Comparison of ENCODE assay signal across 17 cellular contexts in the genomic region with DNA sequence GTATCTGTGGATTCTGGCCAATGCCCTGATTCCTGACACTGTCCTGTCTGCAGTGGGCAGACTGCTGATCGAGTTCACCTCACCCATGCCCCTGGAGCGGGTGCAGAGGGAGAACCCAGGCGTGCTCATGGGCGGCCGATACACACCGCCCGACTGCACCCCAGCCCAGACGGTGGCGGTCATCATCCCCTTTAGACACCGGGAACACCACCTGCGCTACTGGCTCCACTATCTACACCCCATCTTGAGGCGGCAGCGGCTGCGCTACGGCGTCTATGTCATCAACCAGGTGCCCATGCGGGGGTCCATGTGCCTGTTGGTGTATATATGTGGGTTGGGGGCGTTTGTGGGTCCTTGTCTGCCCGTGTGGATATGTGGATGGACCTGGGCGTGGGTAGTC. TPM values are rescaled to one million over a fixed set of nuclear protein-coding genes. Genes with fewer than 3 reads are reported as not detected.
DNase-seq lines count a peak whose midpoint lies in the region; ATAC-seq, FAIRE-seq and TF ChIP-seq lines count a peak whose summit lies in the region.
"Had no signal": no experiment of that assay in that cellular context is flagged by ENCODE, and none has a peak within 500 bp of the region (broad histone marks: within the 10 kb centered on the region; RNA-seq: fewer than 3 reads in every experiment).

No MANE protein-coding gene starts in this region.

- peaks cover 39% of the 10 kb centered on the region for H3K79me2 ChIP-seq in HepG2 (ENCODE audit: insufficient read depth, low read length)

- POLR2A ChIA-PET in HepG2 (lab: Yijun Ruan, JAX): no interaction called here

- H3K4me2 ChIP-seq in HepG2 (ENCODE audit: low read depth, low read length): 0 out of 2 replicates have a peak overlapping the region, but pooled peaks have one; percentile 12

- no peaks in the 10 kb centered on the region for H4K20me1 ChIP-seq in HepG2 (ENCODE audit: insufficient read depth, low read length)

- no peak overlapping the region; a peak in 1 of 6 replicates for H3K4me3 ChIP-seq in HepG2 (replicated peaks in 1 of 3; ENCODE audit: insufficient read depth in 1 of 3, low read depth in 2 of 3, low read length in 3 of 3)
- H3K4me3 ChIP-seq in right lobe of liver: no peak overlapping the region
- H3K4me3 ChIP-seq in brain microvascular endothelial cell (ENCODE audit: low read depth, low read length): no peak overlapping the region

- intact Hi-C loops in HepG2 (cut with micrococcal nuclease; ENCODE audit: unreplicated experiment) (no loop called here), right lobe of liver (cut with DNase I) (no loop called here)

- TF ChIP-seq CTCF in HepG2 (CRISPR knock-in tag; IDR thresholded peaks at IDR 0.05) (no peak), right lobe of liver (IDR thresholded peaks at IDR 0.05) (no peak), brain (conservative IDR thresholded peaks at IDR 0.05) (no peak), nephron progenitor cell (IDR thresholded peaks at IDR 0.05) (no peak), brain microvascular endothelial cell (IDR thresholded peaks at IDR 0.05; ENCODE audit: low read depth, low read length, missing control alignments) (no peak)

- H3K27me3 Mint-ChIP-seq in brain (no peaks in the 10 kb centered on the region), nephron progenitor cell (ENCODE audit: low read depth, poor library complexity) (no peaks in the 10 kb centered on the region), immature natural killer cell (ENCODE audit: low read depth in 3 of 3) (peaks cover 2 to 6% (median 5%) of the 10 kb centered on the region in 3 donors)

- no TSS peak for BruUV-seq in HepG2 (replicated peaks; lab: Mats Ljungman, UMichigan)

- H3K36me3 ChIP-seq in HepG2 (replicated peaks in 1 of 2; ENCODE audit: control insufficient read depth in 1 of 2, insufficient read depth in 2 of 2, low read length in 2 of 2): peaks cover 20 to 47% of the 10 kb centered on the region in 2 experiments
- peaks cover 0 to 9% (median 5%) of the 10 kb centered on the region in 4 donors for H3K36me3 ChIP-seq in right lobe of liver
- H3K36me3 ChIP-seq in brain microvascular endothelial cell (replicated peaks): peaks cover 35% of the 10 kb centered on the region

- H3K27ac Mint-ChIP-seq in brain: peak overlapping the region in 3 of 5 experiments; percentile 56 to 65 (median 58)
- H3K27ac Mint-ChIP-seq in nephron progenitor cell: no peak overlapping the region
- H3K27ac Mint-ChIP-seq in immature natural killer cell: no peak overlapping the region
- H3K27ac Mint-ChIP-seq: IgD-negative memory B cell had no signal

- FAIRE-seq in HepG2 (lab: Jason Lieb, UNC): no peak
- FAIRE-seq in urothelium cell line (lab: Jason Lieb, UNC): peak; percentile 81
- FAIRE-seq: GM19239 had no signal

- in situ Hi-C loops in HepG2 (cut with HindIII; ENCODE audit: extremely low pct_ligation_motif_present, low pct_unique_long_range_greater_than_20kb) (no loop called here), brain microvascular endothelial cell (cut with HindIII; ENCODE audit: low pct_ligation_motif_present, low sequenced_read_pairs) (no loop called here)

- WGBS in HepG2 (ENCODE audit: low lambda C conversion rate): 99% methylated on average over 18 of the region's 20 CpGs
- no CpG with 5 or more reads among the region's 20 CpGs for WGBS in right lobe of liver (ENCODE audit: insufficient coverage, low coverage, low lambda C conversion rate, missing lambda C conversion rate)

- no peak for TF ChIP-seq RAD21 in HepG2 (CRISPR knock-in tag; IDR thresholded peaks at IDR 0.05)

- H3K9me3 ChIP-seq in HepG2 (ENCODE audit: low read length) (no peaks in the 10 kb centered on the region), right lobe of liver (no peaks in the 10 kb centered on the region)

- H3K27me3 ChIP-seq in HepG2 (ENCODE audit: control insufficient read depth in 1 of 2, insufficient read depth in 2 of 2, low read length in 2 of 2) (no peaks in the 10 kb centered on the region), right lobe of liver (no peaks in the 10 kb centered on the region), brain microvascular endothelial cell (replicated peaks) (no peaks in the 10 kb centered on the region)

- no peak for TF ChIP-seq POLR2A in HepG2 (IDR thresholded peaks at IDR 0.05; ENCODE audit: insufficient read depth in 1 of 2, low read depth in 2 of 2, low read length in 2 of 2)
- TF ChIP-seq POLR2A in right lobe of liver (IDR thresholded peaks at IDR 0.05): no peak

- CTCF ChIA-PET in HepG2 (lab: Yijun Ruan, JAX; ENCODE audit: low intra/inter-chr PET ratio, low total read pairs): no interaction called here

- no peak overlapping the region for H3K9ac ChIP-seq in HepG2 (ENCODE audit: insufficient read depth, low read depth, low read length)

- H3K27ac ChIP-seq in HepG2 (ENCODE audit: extremely low read length, insufficient read depth, low read length): no peak overlapping the region
- no peak overlapping the region for H3K27ac ChIP-seq in right lobe of liver
- no peak overlapping the region for H3K27ac ChIP-seq in brain microvascular endothelial cell

- no peak for DNase-seq in HepG2 (ENCODE audit: low spot score)
- DNase-seq in right lobe of liver: no peak
- no peak for DNase-seq in nephron progenitor cell
- DNase-seq in urothelium cell line (ENCODE audit: low spot score): no peak
- DNase-seq in immature natural killer cell: no peak
- DNase-seq in NCI-H748 (lab: John Stamatoyannopoulos, UW; ENCODE audit: unreplicated experiment): no peak
- DNase-seq in brain microvascular endothelial cell: no peak
- DNase-seq: COR-L47, MV-4-11, NCI-H1417, NCI-H1930, NCI-H82, PC-3 had no signal

- no peak for TF ChIP-seq EP300 in HepG2 (IDR thresholded peaks at IDR 0.05; ENCODE audit: low read depth in 2 of 2, low read length in 2 of 2)
- no peak for TF ChIP-seq EP300 in HepG2 (CRISPR knock-in tag; IDR thresholded peaks at IDR 0.05; ENCODE audit: borderline replicate concordance)

- peaks cover 73% of the 10 kb centered on the region for H3K4me1 ChIP-seq in HepG2 (ENCODE audit: insufficient read depth, low read length)
- peaks cover 0 to 30% (median 7%) of the 10 kb centered on the region in 4 donors for H3K4me1 ChIP-seq in right lobe of liver

- no peak overlapping the region for H2AFZ ChIP-seq in HepG2 (ENCODE audit: low read length)

- no peak for ATAC-seq in HepG2
- ATAC-seq in right lobe of liver: no peak
- ATAC-seq: PC-3 had no signal

- H3K36me3 Mint-ChIP-seq in brain (peaks cover 31% of the 10 kb centered on the region), nephron progenitor cell (ENCODE audit: low read depth) (peaks cover 35% of the 10 kb centered on the region), immature natural killer cell (peaks cover 8 to 20% (median 10%) of the 10 kb centered on the region in 3 donors)

- H3K4me1 Mint-ChIP-seq in brain: peaks cover 52% of the 10 kb centered on the region
- peaks cover 80% of the 10 kb centered on the region for H3K4me1 Mint-ChIP-seq in nephron progenitor cell
- peaks cover 23 to 33% of the 10 kb centered on the region in 2 donors for H3K4me1 Mint-ChIP-seq in immature natural killer cell

- H3K4me3 Mint-ChIP-seq in brain (peak overlapping the region in 4 of 5 experiments; percentile 36 to 52 (median 49)), nephron progenitor cell (peak overlapping the region; percentile 44), immature natural killer cell (no peak overlapping the region)
- H3K4me3 Mint-ChIP-seq: CD14-positive monocyte had no signal

- H3K9me3 Mint-ChIP-seq in brain (no peaks in the 10 kb centered on the region), nephron progenitor cell (no peaks in the 10 kb centered on the region), immature natural killer cell (no peaks in the 10 kb centered on the region)
- H3K9me3 Mint-ChIP-seq: IgD-negative memory B cell had no signal

RNA-seq across cellular contexts. Expression of a gene that starts 2.6 kb away (rescaled TPM):
- total RNA-seq in HepG2 (2016; rRNA removed; fragmentation: Illumina TruSeq; extraction: Trizol) (56.5 and 78.0 TPM in 2 replicates), right lobe of liver (10 to 100 TPM; 13.4 to 49.5 (median 18.5) TPM)
- total RNA-seq in HepG2 (2016; cell fraction: cytosol; rRNA removed; fragmentation: Illumina TruSeq; extraction: Trizol; ENCODE audit: low read depth): 81.0 and 86.5 TPM in 2 replicates
- total RNA-seq in HepG2 (2016; cell fraction: insoluble cytoplasmic fraction; rRNA removed; fragmentation: Illumina TruSeq; extraction: Trizol): 57.1 and 86.7 TPM in 2 replicates
- 144 and 151 TPM in 2 replicates for total RNA-seq in HepG2 (2016; cell fraction: membrane; rRNA removed; fragmentation: Illumina TruSeq; extraction: Trizol)
- 42.0 and 49.7 TPM in 2 replicates for total RNA-seq in HepG2 (2016; cell fraction: nucleus; rRNA removed; fragmentation: Illumina TruSeq; extraction: Trizol)
- polyA plus RNA-seq in HepG2 (2011; rRNA removed) (41.9 and 57.0 TPM in 2 replicates), brain (ENCODE audit: insufficient read depth, low read depth, low replicate concordance) (91.9 TPM), immature natural killer cell (1 to 10 TPM in 1 of 3 donors, under 1 TPM in 2; 0.48 to 1.6 (median 0.59) TPM)
- 39.2 and 66.4 TPM in 2 replicates for polyA plus RNA-seq in HepG2 (2011; cell fraction: cytosol; rRNA removed)
- 53.0 and 54.3 TPM in 2 replicates for polyA plus RNA-seq in HepG2 (2011; cell fraction: nucleus; rRNA removed)
- polyA plus RNA-seq in HepG2 (2012): 40.1 and 41.5 TPM in 2 replicates
- polyA plus RNA-seq in HepG2 (2016; cell fraction: cytosol; fragmentation: Illumina TruSeq; extraction: Trizol; ENCODE audit: low read depth): 96.5 and 101 TPM in 2 replicates
- polyA plus RNA-seq in HepG2 (2016; cell fraction: insoluble cytoplasmic fraction; fragmentation: Illumina TruSeq; extraction: Trizol; ENCODE audit: low read depth): 67.6 and 73.0 TPM in 2 replicates
- 132 and 145 TPM in 2 replicates for polyA plus RNA-seq in HepG2 (2016; cell fraction: membrane; fragmentation: Illumina TruSeq; extraction: Trizol; ENCODE audit: low read depth)
- 86.0 and 90.4 TPM in 2 replicates for polyA plus RNA-seq in HepG2 (2016; cell fraction: nucleus; fragmentation: Illumina TruSeq; extraction: Trizol; ENCODE audit: insufficient read depth, low read depth)
- 52.0 and 94.8 TPM in 2 replicates for polyA minus RNA-seq in HepG2 (2011; rRNA and poly(A)+ RNA removed; ENCODE audit: low replicate concordance)
- polyA minus RNA-seq in HepG2 (2011; cell fraction: cytosol; rRNA and poly(A)+ RNA removed): 24.3 and 27.3 TPM in 2 replicates
- 13.7 and 15.8 TPM in 2 replicates for polyA minus RNA-seq in HepG2 (2011; cell fraction: nucleus; rRNA and poly(A)+ RNA removed)

RNA-seq across cellular contexts. Expression of a gene that starts 6.9 kb away (rescaled TPM):
- total RNA-seq in HepG2 (2016; rRNA removed; fragmentation: Illumina TruSeq; extraction: Trizol): 76.4 and 161 TPM in 2 replicates
- total RNA-seq in HepG2 (2016; cell fraction: cytosol; rRNA removed; fragmentation: Illumina TruSeq; extraction: Trizol; ENCODE audit: low read depth): 117 and 155 TPM in 2 replicates
- 83.5 and 169 TPM in 2 replicates for total RNA-seq in HepG2 (2016; cell fraction: insoluble cytoplasmic fraction; rRNA removed; fragmentation: Illumina TruSeq; extraction: Trizol)
- 125 and 145 TPM in 2 replicates for total RNA-seq in HepG2 (2016; cell fraction: membrane; rRNA removed; fragmentation: Illumina TruSeq; extraction: Trizol)
- total RNA-seq in HepG2 (2016; cell fraction: nucleus; rRNA removed; fragmentation: Illumina TruSeq; extraction: Trizol): 134 and 145 TPM in 2 replicates
- polyA plus RNA-seq in HepG2 (2011; rRNA removed): 157 and 169 TPM in 2 replicates
- polyA plus RNA-seq in HepG2 (2011; cell fraction: cytosol; rRNA removed): 171 and 212 TPM in 2 replicates
- polyA plus RNA-seq in HepG2 (2011; cell fraction: nucleus; rRNA removed): 191 and 208 TPM in 2 replicates
- polyA plus RNA-seq in HepG2 (2012): 45.1 and 96.9 TPM in 2 replicates
- 104 and 146 TPM in 2 replicates for polyA plus RNA-seq in HepG2 (2016; cell fraction: cytosol; fragmentation: Illumina TruSeq; extraction: Trizol; ENCODE audit: low read depth)
- 64.0 and 66.5 TPM in 2 replicates for polyA plus RNA-seq in HepG2 (2016; cell fraction: insoluble cytoplasmic fraction; fragmentation: Illumina TruSeq; extraction: Trizol; ENCODE audit: low read depth)
- 95.1 and 113 TPM in 2 replicates for polyA plus RNA-seq in HepG2 (2016; cell fraction: membrane; fragmentation: Illumina TruSeq; extraction: Trizol; ENCODE audit: low read depth)
- polyA plus RNA-seq in HepG2 (2016; cell fraction: nucleus; fragmentation: Illumina TruSeq; extraction: Trizol; ENCODE audit: insufficient read depth, low read depth): 218 and 233 TPM in 2 replicates
- 161 and 288 TPM in 2 replicates for polyA minus RNA-seq in HepG2 (2011; rRNA and poly(A)+ RNA removed; ENCODE audit: low replicate concordance)
- 33.1 and 37.3 TPM in 2 replicates for polyA minus RNA-seq in HepG2 (2011; cell fraction: cytosol; rRNA and poly(A)+ RNA removed)
- 51.0 and 60.8 TPM in 2 replicates for polyA minus RNA-seq in HepG2 (2011; cell fraction: nucleus; rRNA and poly(A)+ RNA removed)
- 100 to 1,000 TPM in 2 of 6 experiments, 10 to 100 TPM in 4; 64.4 to 142 (median 76.9) TPM for total RNA-seq in right lobe of liver
- 273 TPM for polyA plus RNA-seq in brain (ENCODE audit: insufficient read depth, low read depth, low replicate concordance)
- polyA plus RNA-seq in immature natural killer cell: 100 to 1,000 TPM; 227 to 425 (median 395) TPM

RNA-seq across cellular contexts. Expression of a gene that starts 9.8 kb away (rescaled TPM):
- total RNA-seq in HepG2 (2016; rRNA removed; fragmentation: Illumina TruSeq; extraction: Trizol) (2.2 and 2.9 TPM in 2 replicates), right lobe of liver (1 to 10 TPM; 2.2 to 8.4 (median 3.5) TPM)
- total RNA-seq in HepG2 (2016; cell fraction: cytosol; rRNA removed; fragmentation: Illumina TruSeq; extraction: Trizol; ENCODE audit: low read depth): 0.79 and 2.4 TPM in 2 replicates
- 0.95 and 2.5 TPM in 2 replicates for total RNA-seq in HepG2 (2016; cell fraction: insoluble cytoplasmic fraction; rRNA removed; fragmentation: Illumina TruSeq; extraction: Trizol)
- total RNA-seq in HepG2 (2016; cell fraction: membrane; rRNA removed; fragmentation: Illumina TruSeq; extraction: Trizol): 1.8 and 2.6 TPM in 2 replicates
- total RNA-seq in HepG2 (2016; cell fraction: nucleus; rRNA removed; fragmentation: Illumina TruSeq; extraction: Trizol): 2.8 and 3.1 TPM in 2 replicates
- polyA plus RNA-seq in HepG2 (2011; rRNA removed) (1.4 and 1.8 TPM in 2 replicates), brain (ENCODE audit: insufficient read depth, low read depth, low replicate concordance) (18.4 TPM), immature natural killer cell (1 to 10 TPM in 2 of 3 donors, not detected in 1; 1.4 to 4.1 TPM)
- 0.59 and 0.82 TPM in 2 replicates for polyA plus RNA-seq in HepG2 (2011; cell fraction: cytosol; rRNA removed)
- 8.4 and 10.6 TPM in 2 replicates for polyA plus RNA-seq in HepG2 (2011; cell fraction: nucleus; rRNA removed)
- 2.3 and 3.3 TPM in 2 replicates for polyA plus RNA-seq in HepG2 (2012)
- 1.3 and 1.8 TPM in 2 replicates for polyA plus RNA-seq in HepG2 (2016; cell fraction: cytosol; fragmentation: Illumina TruSeq; extraction: Trizol; ENCODE audit: low read depth)
- 2.1 and 2.4 TPM in 2 replicates for polyA plus RNA-seq in HepG2 (2016; cell fraction: insoluble cytoplasmic fraction; fragmentation: Illumina TruSeq; extraction: Trizol; ENCODE audit: low read depth)
- 1.7 and 2.2 TPM in 2 replicates for polyA plus RNA-seq in HepG2 (2016; cell fraction: membrane; fragmentation: Illumina TruSeq; extraction: Trizol; ENCODE audit: low read depth)
- polyA plus RNA-seq in HepG2 (2016; cell fraction: nucleus; fragmentation: Illumina TruSeq; extraction: Trizol; ENCODE audit: insufficient read depth, low read depth): 4.7 and 6.9 TPM in 2 replicates
- 1.1 and 1.6 TPM in 2 replicates for polyA minus RNA-seq in HepG2 (2011; rRNA and poly(A)+ RNA removed; ENCODE audit: low replicate concordance)
- not detected in 2 replicates for polyA minus RNA-seq in HepG2 (2011; cell fraction: cytosol; rRNA and poly(A)+ RNA removed)
- polyA minus RNA-seq in HepG2 (2011; cell fraction: nucleus; rRNA and poly(A)+ RNA removed): 1.2 and 1.9 TPM in 2 replicates

RNA-seq across cellular contexts. Expression of a gene that starts 11.8 kb away (rescaled TPM):
- total RNA-seq in HepG2 (2016; rRNA removed; fragmentation: Illumina TruSeq; extraction: Trizol) (38.3 and 40.5 TPM in 2 replicates), right lobe of liver (10 to 100 TPM in 5 of 6 experiments, 1 to 10 TPM in 1; 8.9 to 27.5 (median 12.0) TPM)
- total RNA-seq in HepG2 (2016; cell fraction: cytosol; rRNA removed; fragmentation: Illumina TruSeq; extraction: Trizol; ENCODE audit: low read depth): 15.2 TPM in 2 replicates
- total RNA-seq in HepG2 (2016; cell fraction: insoluble cytoplasmic fraction; rRNA removed; fragmentation: Illumina TruSeq; extraction: Trizol): 33.0 and 37.1 TPM in 2 replicates
- 43.0 and 46.2 TPM in 2 replicates for total RNA-seq in HepG2 (2016; cell fraction: membrane; rRNA removed; fragmentation: Illumina TruSeq; extraction: Trizol)
- 21.9 and 28.3 TPM in 2 replicates for total RNA-seq in HepG2 (2016; cell fraction: nucleus; rRNA removed; fragmentation: Illumina TruSeq; extraction: Trizol)
- polyA plus RNA-seq in HepG2 (2011; rRNA removed) (32.2 and 39.3 TPM in 2 replicates), brain (ENCODE audit: insufficient read depth, low read depth, low replicate concordance) (27.6 TPM), immature natural killer cell (10 to 100 TPM; 20.0 to 29.0 (median 21.4) TPM)
- 29.8 and 30.1 TPM in 2 replicates for polyA plus RNA-seq in HepG2 (2011; cell fraction: cytosol; rRNA removed)
- polyA plus RNA-seq in HepG2 (2011; cell fraction: nucleus; rRNA removed): 143 and 148 TPM in 2 replicates
- polyA plus RNA-seq in HepG2 (2012): 16.3 and 20.7 TPM in 2 replicates
- polyA plus RNA-seq in HepG2 (2016; cell fraction: cytosol; fragmentation: Illumina TruSeq; extraction: Trizol; ENCODE audit: low read depth): 16.6 and 18.7 TPM in 2 replicates
- polyA plus RNA-seq in HepG2 (2016; cell fraction: insoluble cytoplasmic fraction; fragmentation: Illumina TruSeq; extraction: Trizol; ENCODE audit: low read depth): 33.1 and 38.5 TPM in 2 replicates
- polyA plus RNA-seq in HepG2 (2016; cell fraction: membrane; fragmentation: Illumina TruSeq; extraction: Trizol; ENCODE audit: low read depth): 41.7 and 43.1 TPM in 2 replicates
- 50.3 and 52.5 TPM in 2 replicates for polyA plus RNA-seq in HepG2 (2016; cell fraction: nucleus; fragmentation: Illumina TruSeq; extraction: Trizol; ENCODE audit: insufficient read depth, low read depth)
- 71.2 and 144 TPM in 2 replicates for polyA minus RNA-seq in HepG2 (2011; rRNA and poly(A)+ RNA removed; ENCODE audit: low replicate concordance)
- 10.3 and 13.5 TPM in 2 replicates for polyA minus RNA-seq in HepG2 (2011; cell fraction: cytosol; rRNA and poly(A)+ RNA removed)
- 36.7 and 43.0 TPM in 2 replicates for polyA minus RNA-seq in HepG2 (2011; cell fraction: nucleus; rRNA and poly(A)+ RNA removed)

RNA-seq across cellular contexts. Expression of a gene that starts 34.9 kb away (rescaled TPM):
- 14.3 and 15.6 TPM in 2 replicates for total RNA-seq in HepG2 (2016; rRNA removed; fragmentation: Illumina TruSeq; extraction: Trizol)
- 2.4 and 3.1 TPM in 2 replicates for total RNA-seq in HepG2 (2016; cell fraction: cytosol; rRNA removed; fragmentation: Illumina TruSeq; extraction: Trizol; ENCODE audit: low read depth)
- total RNA-seq in HepG2 (2016; cell fraction: insoluble cytoplasmic fraction; rRNA removed; fragmentation: Illumina TruSeq; extraction: Trizol): 13.4 and 14.4 TPM in 2 replicates
- total RNA-seq in HepG2 (2016; cell fraction: membrane; rRNA removed; fragmentation: Illumina TruSeq; extraction: Trizol): 5.8 and 6.8 TPM in 2 replicates
- total RNA-seq in HepG2 (2016; cell fraction: nucleus; rRNA removed; fragmentation: Illumina TruSeq; extraction: Trizol): 15.1 and 20.1 TPM in 2 replicates
- 12.9 and 15.0 TPM in 2 replicates for polyA plus RNA-seq in HepG2 (2011; rRNA removed)
- polyA plus RNA-seq in HepG2 (2011; cell fraction: cytosol; rRNA removed): 11.2 and 12.8 TPM in 2 replicates
- 43.8 and 47.3 TPM in 2 replicates for polyA plus RNA-seq in HepG2 (2011; cell fraction: nucleus; rRNA removed)
- polyA plus RNA-seq in HepG2 (2012): 9.7 and 11.8 TPM in 2 replicates
- 2.2 and 2.4 TPM in 2 replicates for polyA plus RNA-seq in HepG2 (2016; cell fraction: cytosol; fragmentation: Illumina TruSeq; extraction: Trizol; ENCODE audit: low read depth)
- 14.5 and 14.6 TPM in 2 replicates for polyA plus RNA-seq in HepG2 (2016; cell fraction: insoluble cytoplasmic fraction; fragmentation: Illumina TruSeq; extraction: Trizol; ENCODE audit: low read depth)
- polyA plus RNA-seq in HepG2 (2016; cell fraction: membrane; fragmentation: Illumina TruSeq; extraction: Trizol; ENCODE audit: low read depth): 3.4 and 5.4 TPM in 2 replicates
- polyA plus RNA-seq in HepG2 (2016; cell fraction: nucleus; fragmentation: Illumina TruSeq; extraction: Trizol; ENCODE audit: insufficient read depth, low read depth): 47.0 and 47.3 TPM in 2 replicates
- polyA minus RNA-seq in HepG2 (2011; rRNA and poly(A)+ RNA removed; ENCODE audit: low replicate concordance): 37.2 and 43.4 TPM in 2 replicates
- 8.7 and 12.3 TPM in 2 replicates for polyA minus RNA-seq in HepG2 (2011; cell fraction: cytosol; rRNA and poly(A)+ RNA removed)
- 9.8 and 11.1 TPM in 2 replicates for polyA minus RNA-seq in HepG2 (2011; cell fraction: nucleus; rRNA and poly(A)+ RNA removed)
- total RNA-seq in right lobe of liver: 10 to 100 TPM; 12.4 to 18.9 (median 14.8) TPM
- polyA plus RNA-seq in brain (ENCODE audit: insufficient read depth, low read depth, low replicate concordance): 99.2 TPM
- polyA plus RNA-seq in immature natural killer cell: 10 to 100 TPM in 2 of 3 donors, 1 to 10 TPM in 1; 9.8 to 18.6 (median 10.3) TPM

Comparison
In these comparisons a context has a peak if more than half of its experiments do, and no peak if none do; other contexts are left out.
1. H3K27ac Mint-ChIP-seq: peak in brain (3 of 5); none in nephron progenitor cell (single experiment) and immature natural killer cell (0 of 6).
2. H3K4me3 Mint-ChIP-seq: peak in brain (4 of 5) and nephron progenitor cell (single experiment); none in immature natural killer cell (0 of 5).
3. RNA of a gene that starts 2.6 kb away (polyA plus RNA-seq): 91.9 TPM in brain (single experiment) and 39.2 to 145 TPM in HepG2; 0.48 to 1.6 TPM in immature natural killer cell; every median in the first group is over 10 times any median in the second.